ENCODE assay signal across 13 cellular contexts in genomic region chr11:68327586-68328370, GRCh38. TPM values are rescaled to one million over a fixed set of nuclear protein-coding genes. Genes with fewer than 3 reads are reported as not detected.
DNase-seq lines count a peak whose midpoint lies in the region; ATAC-seq, FAIRE-seq and TF ChIP-seq lines count a peak whose summit lies in the region.
"Had no signal": no experiment of that assay in that cellular context is flagged by ENCODE, and none has a peak within 500 bp of the region (broad histone marks: within the 10 kb centered on the region; RNA-seq: fewer than 3 reads in every experiment).

No MANE protein-coding gene starts in this region.

- H3K36me3 ChIP-seq in GM23338 (ENCODE audit: insufficient read depth) = no peaks in the 10 kb centered on the region
- H3K36me3 ChIP-seq in colonic mucosa = no peaks in the 10 kb centered on the region

- no peak for FAIRE-seq in A549 (lab: Jason Lieb, UNC)

- DNase-seq in A549 (ENCODE audit: low read depth in 1 of 2, low spot score in 1 of 2) (no peak), GM23338 (ENCODE audit: low spot score) (no peak), colonic mucosa (no peak), NCI-H146 treated with DMSO at 0.1 percent for 48 hours (lab: John Stamatoyannopoulos, UW; ENCODE audit: unreplicated experiment) (no peak), HFFc6 (no peak), GDM1 (lab: John Stamatoyannopoulos, UW) (no peak), NCI-H774 (lab: John Stamatoyannopoulos, UW) (no peak)
- DNase-seq: activated CD4-positive, alpha-beta T cell treated with anti-CD3 and anti-CD28 coated beads for 4 hours; NCI-H524; stimulated activated naive CD4-positive, alpha-beta T cell treated with Interleukin-2 at 50 U/mL for 16 hours had no signal

- H3K9me2 ChIP-seq in GM23338 (ENCODE audit: insufficient read depth) = no peaks in the 10 kb centered on the region

- H3K36me3 Mint-ChIP-seq in GM23338 (ENCODE audit: low read depth) = peaks cover 2% of the 10 kb centered on the region; the same call in 1 of the 3 replicates
- no peaks in the 10 kb centered on the region for H3K36me3 Mint-ChIP-seq in nephron (ENCODE audit: low read depth)
- H3K36me3 Mint-ChIP-seq in HFFc6 (ENCODE audit: low read depth) = no peaks in the 10 kb centered on the region

- H3K9me3 ChIP-seq in A549 (no peaks in the 10 kb centered on the region), colonic mucosa (no peaks in the 10 kb centered on the region)

- H3K27me3 Mint-ChIP-seq in GM23338 (ENCODE audit: insufficient read depth, low read depth, poor library complexity) (peaks cover 11% of the 10 kb centered on the region), nephron (ENCODE audit: low read depth) (no peaks in the 10 kb centered on the region), HFFc6 (ENCODE audit: insufficient read depth) (peaks cover 6% of the 10 kb centered on the region)

- no peaks in the 10 kb centered on the region for H3K9me3 Mint-ChIP-seq in GM23338
- no peaks in the 10 kb centered on the region for H3K9me3 Mint-ChIP-seq in nephron
- H3K9me3 Mint-ChIP-seq in HFFc6 = no peaks in the 10 kb centered on the region

- H3K4me3 ChIP-seq in A549 (no peak overlapping the region), GM23338 (peak overlapping the region; percentile 22; the same call in 1 of the 2 replicates), colonic mucosa (no peak overlapping the region)
- H3K4me3 ChIP-seq: SK-N-MC had no signal

- TF ChIP-seq RAD21 in A549 (conservative IDR thresholded peaks at IDR 0.05 in 1 of 2, IDR thresholded peaks at IDR 0.05 in 1 of 2) = no peak

- H3K4me2 ChIP-seq in A549 (0 out of 3 replicates have a peak overlapping the region, but pooled peaks have one; percentile 2), GM23338 (peak overlapping the region; percentile 36)

- peak overlapping the region in 1 of 2 donors; percentile 51 for H3K9ac ChIP-seq in colonic mucosa (ENCODE audit: low read depth in 2 of 2, low read length in 2 of 2)

- peak overlapping the region; percentile 89 for H3K27ac Mint-ChIP-seq in GM23338
- H3K27ac Mint-ChIP-seq in nephron = peak overlapping the region; percentile 81 to 93 (median 86)
- H3K27ac Mint-ChIP-seq in HFFc6 = no peak overlapping the region

- H3K27ac ChIP-seq in A549 (no peak overlapping the region), GM23338 (ENCODE audit: low read depth) (peak overlapping the region; percentile 40), colonic mucosa (peak overlapping the region; percentile 24)
- H3K27ac ChIP-seq: SK-N-MC had no signal

- H3K4me1 Mint-ChIP-seq in GM23338 (peaks cover 70% of the 10 kb centered on the region), nephron (peaks cover 65% of the 10 kb centered on the region), HFFc6 (ENCODE audit: low read depth) (no peaks in the 10 kb centered on the region)

- POLR2A ChIA-PET in A549 (lab: Yijun Ruan, JAX) = no interaction called here

- peaks cover 13% of the 10 kb centered on the region; the same call in 2 of the 3 replicates for H3K4me1 ChIP-seq in A549
- peaks cover 50% of the 10 kb centered on the region for H3K4me1 ChIP-seq in GM23338 (ENCODE audit: insufficient read depth)
- H3K4me1 ChIP-seq in colonic mucosa = peaks cover 34% of the 10 kb centered on the region

- no peak for TF ChIP-seq CTCF in A549 (IDR thresholded peaks at IDR 0.05)
- no peak for TF ChIP-seq CTCF in GM23338 (conservative IDR thresholded peaks at IDR 0.05; ENCODE audit: low read depth in 2 of 2)
- no peak for TF ChIP-seq CTCF in colonic mucosa (IDR thresholded peaks at IDR 0.05)
- TF ChIP-seq CTCF in nephron (IDR thresholded peaks at IDR 0.05; ENCODE audit: unreplicated experiment in 3 of 3) = no peak
- no peak for TF ChIP-seq CTCF in HFFc6 (IDR thresholded peaks at IDR 0.05)

- TF ChIP-seq POLR2A in A549 (IDR thresholded peaks at IDR 0.05; ENCODE audit: low read length) = no peak

- H2AFZ ChIP-seq in GM23338 = no peak overlapping the region

- no peak for TF ChIP-seq EP300 in A549 (IDR thresholded peaks at IDR 0.05)

- H3F3A ChIP-seq in GM23338 (replicated peaks; ENCODE audit: low read depth) = no peaks in the 10 kb centered on the region

- peaks cover 3% of the 10 kb centered on the region; the same call in 1 of the 2 replicates for H4K20me1 ChIP-seq in GM23338 (replicated peaks; ENCODE audit: insufficient read depth)

- no peak for ATAC-seq in A549
- ATAC-seq in GM23338 = no peak
- ATAC-seq: HCT116 had no signal

- H3K79me2 ChIP-seq in GM23338 (replicated peaks; ENCODE audit: insufficient read depth) = peaks cover 77% of the 10 kb centered on the region

- CTCF ChIA-PET in A549 (lab: Yijun Ruan, JAX) = interaction anchor here (1.1 to 1.6 kb wide), 3 partner anchors 9 to 83 kb away, joined by 3 to 8 read pairs (median 3); no protein-coding TSS in a partner anchor

- H3K4me3 Mint-ChIP-seq in GM23338 (peak overlapping the region; percentile 47), nephron (peak overlapping the region; percentile 6 to 54 (median 26)), HFFc6 (no peak overlapping the region)

- intact Hi-C loops in colonic mucosa (cut with DNase I) = no loop called here

- WGBS in A549 (ENCODE audit: missing lambda C conversion rate) = 84% methylated on average over 19 of the region's 19 CpGs

- no peaks in the 10 kb centered on the region for H3K27me3 ChIP-seq in GM23338 (ENCODE audit: insufficient read depth)
- H3K27me3 ChIP-seq in colonic mucosa = no peaks in the 10 kb centered on the region

TF ChIP-seq in A549, 52 proteins besides CTCF, POLR2A, EP300 and RAD21 (continues in another document):
- TF ChIP-seq GATA3 (IDR thresholded peaks at IDR 0.05; ENCODE audit: borderline replicate concordance) = no peak
- TF ChIP-seq NFE2L2 (conservative IDR thresholded peaks at IDR 0.05; ENCODE audit: low read length) = no peak
- TF ChIP-seq PHF8 (IDR thresholded peaks at IDR 0.05; ENCODE audit: borderline replicate concordance, low read depth) = no peak
- TF ChIP-seq RNF2 (IDR thresholded peaks at IDR 0.05; ENCODE audit: borderline replicate concordance, low read depth) = no peak
- no peak for TF ChIP-seq FOSL2 (IDR thresholded peaks at IDR 0.05)
- no peak for TF ChIP-seq FOSL2 (CRISPR knock-in tag; IDR thresholded peaks at IDR 0.05)
- no peak for TF ChIP-seq KDM1A (IDR thresholded peaks at IDR 0.05; ENCODE audit: low read depth)
- TF ChIP-seq CHD4 (IDR thresholded peaks at IDR 0.05; ENCODE audit: borderline replicate concordance) = no peak
- no peak for TF ChIP-seq ZSCAN20 (CRISPR knock-in tag; IDR thresholded peaks at IDR 0.05)
- TF ChIP-seq, protein P1, sequence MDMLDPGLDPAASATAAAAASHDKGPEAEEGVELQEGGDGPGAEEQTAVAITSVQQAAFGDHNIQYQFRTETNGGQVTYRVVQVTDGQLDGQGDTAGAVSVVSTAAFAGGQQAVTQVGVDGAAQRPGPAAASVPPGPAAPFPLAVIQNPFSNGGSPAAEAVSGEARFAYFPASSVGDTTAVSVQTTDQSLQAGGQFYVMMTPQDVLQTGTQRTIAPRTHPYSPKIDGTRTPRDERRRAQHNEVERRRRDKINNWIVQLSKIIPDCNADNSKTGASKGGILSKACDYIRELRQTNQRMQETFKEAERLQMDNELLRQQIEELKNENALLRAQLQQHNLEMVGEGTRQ (IDR thresholded peaks at IDR 0.05) = no peak

RNA-seq across cellular contexts. Expression of gene LRP5, which starts 15.4 kb away (rescaled TPM):
- polyA plus RNA-seq in A549 (2011; rRNA removed) (10.9 and 15.9 TPM in 2 replicates), A549 (2017; fragmentation: RNase III; extraction: RNeasy Plus Mini Kit Qiagen cat#74134 plus additional on column Dnase treatment) (29.5 to 34.6 TPM (median 32.3 TPM) in 3 replicates), GM23338 (2016; fragmentation: Nextera tagmentation; extraction: Ambion mirVana) (26.9 and 38.3 TPM in 2 replicates)
- polyA plus RNA-seq in A549 (2012; cell fraction: cytosol; rRNA removed) = 23.6 and 30.4 TPM in 2 replicates
- polyA plus RNA-seq in A549 (2012; cell fraction: nucleus; rRNA removed) = 58.4 and 70.6 TPM in 2 replicates
- 24.8 and 32.0 TPM in 2 replicates for polyA minus RNA-seq in A549 (2011; rRNA and poly(A)+ RNA removed)
- 35.1 and 51.1 TPM in 2 replicates for total RNA-seq in GM23338 (2014; rRNA removed; shearing (Covaris generic))
- total RNA-seq in colonic mucosa = 100 to 1,000 TPM in 1 of 2 donors, 10 to 100 TPM in 1; 81.0 to 110 TPM
- total RNA-seq in HFFc6 (2021; fragmentation: NEBNext Ultra II Directional; extraction: Animal tissue kit (Norgen Biotek cat#: 25700)) = 10 to 100 TPM in 2 of 6 experiments, 1 to 10 TPM in 4; 2.5 to 14.9 (median 3.8) TPM

RNA-seq across cellular contexts. Expression of gene C11orf24, which starts 56.0 kb away (rescaled TPM):
- polyA plus RNA-seq in A549 (2011; rRNA removed) (29.4 and 30.6 TPM in 2 replicates), A549 (2017; fragmentation: RNase III; extraction: RNeasy Plus Mini Kit Qiagen cat#74134 plus additional on column Dnase treatment) (43.8 to 47.8 TPM (median 44.0 TPM) in 3 replicates), GM23338 (2016; fragmentation: Nextera tagmentation; extraction: Ambion mirVana) (49.8 and 50.7 TPM in 2 replicates)
- polyA plus RNA-seq in A549 (2012; cell fraction: cytosol; rRNA removed) = 55.0 and 69.8 TPM in 2 replicates
- polyA plus RNA-seq in A549 (2012; cell fraction: nucleus; rRNA removed) = 45.5 and 58.2 TPM in 2 replicates
- polyA minus RNA-seq in A549 (2011; rRNA and poly(A)+ RNA removed) = 34.8 and 37.4 TPM in 2 replicates
- 45.2 and 57.5 TPM in 2 replicates for total RNA-seq in GM23338 (2014; rRNA removed; shearing (Covaris generic))
- 10 to 100 TPM; 55.3 to 66.6 TPM for total RNA-seq in colonic mucosa
- total RNA-seq in HFFc6 (2021; fragmentation: NEBNext Ultra II Directional; extraction: Animal tissue kit (Norgen Biotek cat#: 25700)) = 100 to 1,000 TPM in 3 of 6 experiments, 10 to 100 TPM in 3; 88.4 to 126 (median 101) TPM

Comparison
In these comparisons a context has a peak if more than half of its experiments do, and no peak if none do; other contexts are left out.
1. H3K27ac ChIP-seq: peak in GM23338 (single experiment) and colonic mucosa (single experiment); none in A549 (0 of 2).